Comparison of ENCODE assay signal across 8 cellular contexts in the genomic region with DNA sequence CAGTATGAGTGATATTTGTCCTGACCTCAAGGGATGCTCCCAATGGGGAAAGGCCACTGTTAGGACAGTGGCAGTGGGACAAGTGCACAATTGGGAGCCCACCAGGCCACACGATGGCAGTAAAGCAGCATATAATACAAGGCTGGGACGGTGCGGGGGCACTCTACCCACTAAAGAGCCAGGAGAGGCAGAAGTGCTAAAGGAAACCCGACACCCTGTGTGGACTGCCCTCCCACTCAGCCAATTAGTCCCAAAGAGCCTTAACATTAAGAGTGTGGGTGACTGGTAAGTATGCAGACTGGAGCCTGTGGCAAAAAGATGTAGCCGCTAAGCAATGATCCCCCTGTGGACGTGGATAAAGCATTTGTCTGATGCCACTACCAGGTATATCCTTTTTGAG. TPM values are rescaled to one million over a fixed set of nuclear protein-coding genes. Genes with fewer than 3 reads are reported as not detected.
DNase-seq lines count a peak whose midpoint lies in the region; ATAC-seq and TF ChIP-seq lines count a peak whose summit lies in the region.

No MANE protein-coding gene starts in this region.

- CTCF ChIA-PET in activated CD4-positive, alpha-beta memory T cell treated with anti-CD3 and anti-CD28 coated beads for 36 hours (lab: Charles Lee) = interaction anchor here (0.6 to 5.4 kb wide), 5 partner anchors 164 to 316 kb away, joined by 3 to 43 read pairs (median 5); no protein-coding TSS in a partner anchor

- H3K4me1 Mint-ChIP-seq in activated CD4-positive, alpha-beta memory T cell treated with anti-CD3 and anti-CD28 coated beads for 36 hours (ENCODE audit: low read depth) = peaks cover 2% of the 10 kb centered on the region

- H3K36me3 Mint-ChIP-seq in activated CD4-positive, alpha-beta memory T cell treated with anti-CD3 and anti-CD28 coated beads for 36 hours = no peaks in the 10 kb centered on the region

- no peaks in the 10 kb centered on the region for H3K9me3 Mint-ChIP-seq in activated CD4-positive, alpha-beta memory T cell treated with anti-CD3 and anti-CD28 coated beads for 36 hours

- no peak overlapping the region for H3K4me3 Mint-ChIP-seq in activated CD4-positive, alpha-beta memory T cell treated with anti-CD3 and anti-CD28 coated beads for 36 hours

- POLR2A ChIA-PET in activated CD4-positive, alpha-beta memory T cell treated with anti-CD3 and anti-CD28 coated beads for 36 hours (lab: Charles Lee) = no interaction called here

- H3K36me3 ChIP-seq in GM06990 (ENCODE audit: control insufficient read depth, insufficient read depth, low read length) = no peaks in the 10 kb centered on the region

- ATAC-seq in HG02981 (IDR thresholded peaks at IDR 0.05; ENCODE audit: unreplicated experiment) (peak; percentile 53), GM21528 (IDR thresholded peaks at IDR 0.05; ENCODE audit: low FRiP score, unreplicated experiment) (no peak)

- H3K27ac Mint-ChIP-seq in activated CD4-positive, alpha-beta memory T cell treated with anti-CD3 and anti-CD28 coated beads for 36 hours = no peak overlapping the region

- peak; percentile 73 for TF ChIP-seq CTCF in GM06990 (IDR thresholded peaks at IDR 0.05; ENCODE audit: insufficient read depth, low read length, poor library complexity, severe bottlenecking)

- H3K27me3 ChIP-seq in GM06990 (replicated peaks; ENCODE audit: control insufficient read depth, insufficient read depth, low read length) = no peaks in the 10 kb centered on the region

- H3K27me3 Mint-ChIP-seq in activated CD4-positive, alpha-beta memory T cell treated with anti-CD3 and anti-CD28 coated beads for 36 hours = peaks cover 3% of the 10 kb centered on the region

- intact Hi-C loops in activated CD4-positive, alpha-beta memory T cell treated with anti-CD3 and anti-CD28 coated beads for 36 hours (cut with micrococcal nuclease) = loop anchor here (1.0 to 5.0 kb wide), 3 partner anchors 35 to 316 kb away; no protein-coding TSS in a partner anchor

- no peak overlapping the region for H3K4me3 ChIP-seq in GM06990 (replicated peaks; ENCODE audit: low read depth, low read length)

- DNase-seq in GM06990 (ENCODE audit: extremely low read depth, insufficient read length) = peak; percentile 48
- DNase-seq in NCI-H748 (lab: John Stamatoyannopoulos, UW; ENCODE audit: unreplicated experiment) = peak; percentile 90
- peak; percentile 77 for DNase-seq in activated CD4-positive, alpha-beta memory T cell treated with anti-CD3 and anti-CD28 coated beads for 36 hours
- DNase-seq in ecto neural progenitor cell (ENCODE audit: low spot score) = peak; percentile 80
- DNase-seq in midbrain (lab: John Stamatoyannopoulos, UW) = peak; percentile 70
- DNase-seq in stimulated activated CD8-positive, alpha-beta memory T cell treated with anti-CD3 and anti-CD28 coated beads, Interleukin-2, amount 100 ng/mL, for 1 hour (ENCODE audit: low read depth in 2 of 2) = peak; percentile 24 to 35

RNA-seq across cellular contexts. Expression of gene ZNF589, which starts 8.2 kb away (rescaled TPM):
- total RNA-seq in activated CD4-positive, alpha-beta memory T cell treated with anti-CD3 and anti-CD28 coated beads for 36 hours = 10 to 100 TPM; 28.0 to 31.4 TPM

RNA-seq across cellular contexts. Expression of gene CAMP, which starts 9.4 kb away (rescaled TPM):
- total RNA-seq in activated CD4-positive, alpha-beta memory T cell treated with anti-CD3 and anti-CD28 coated beads for 36 hours = not detected

RNA-seq across cellular contexts. Expression of gene CDC25A, which starts 44.5 kb away (rescaled TPM):
- 10 to 100 TPM; 33.7 to 36.8 TPM for total RNA-seq in activated CD4-positive, alpha-beta memory T cell treated with anti-CD3 and anti-CD28 coated beads for 36 hours

Comparison
In these comparisons a context has a peak if more than half of its experiments do, and no peak if none do; other contexts are left out.
1. DNase-seq: peak in every context shown above with its lines; median percentile 90 in NCI-H748; 80 in ecto neural progenitor cell; 77 in activated CD4-positive, alpha-beta memory T cell treated with anti-CD3 and anti-CD28 coated beads for 36 hours; 70 in midbrain; 48 in GM06990; 30 in stimulated activated CD8-positive, alpha-beta memory T cell treated with anti-CD3 and anti-CD28 coated beads, Interleukin-2, amount 100 ng/mL, for 1 hour.